24 cellular contexts compared by ENCODE assay signal in genomic region chr11:101188173-101188572, GRCh38. TPM values are rescaled to one million over a fixed set of nuclear protein-coding genes. Genes with fewer than 3 reads are reported as not detected.
A peak's percentile ranks its signal among the peaks of the same experiment; 100 is the strongest.
DNase-seq lines count a peak whose midpoint lies in the region; ATAC-seq and TF ChIP-seq lines count a peak whose summit lies in the region.
"Had no signal": no experiment of that assay in that cellular context is flagged by ENCODE, and none has a peak within 500 bp of the region (broad histone marks: within the 10 kb centered on the region; RNA-seq: fewer than 3 reads in every experiment).

No MANE protein-coding gene starts in this region.

- no peaks in the 10 kb centered on the region for H3K36me3 Mint-ChIP-seq in T-cell
- H3K36me3 Mint-ChIP-seq in type B pancreatic cell: no peaks in the 10 kb centered on the region
- H3K36me3 Mint-ChIP-seq: CD4-positive, alpha-beta memory T cell had no signal

- H3K4me1 Mint-ChIP-seq in T-cell (no peaks in the 10 kb centered on the region), type B pancreatic cell (ENCODE audit: unreplicated experiment) (no peaks in the 10 kb centered on the region)
- H3K4me1 Mint-ChIP-seq: CD4-positive, alpha-beta memory T cell had no signal

- H3K27ac Mint-ChIP-seq in T-cell (no peak overlapping the region), type B pancreatic cell (no peak overlapping the region)

- POLR2A ChIA-PET in T-cell (lab: Charles Lee): no interaction called here
- POLR2A ChIA-PET in A673 (lab: Charles Lee; ENCODE audit: low non-redundant PET): no interaction called here

- H3K4me1 ChIP-seq in endocrine pancreas (ENCODE audit: control insufficient read depth, insufficient read depth, low read length): peaks cover 56% of the 10 kb centered on the region
- peaks cover 0 to 25% (median 0%) of the 10 kb centered on the region in 3 donors for H3K4me1 ChIP-seq in gastroesophageal sphincter
- H3K4me1 ChIP-seq in thoracic aorta (ENCODE audit: control insufficient read depth in 1 of 2, low read depth in 2 of 2): peaks cover 9 to 29% of the 10 kb centered on the region in 2 donors
- H3K4me1 ChIP-seq in A673 (ENCODE audit: insufficient read depth, low read length, poor library complexity, severe bottlenecking): no peaks in the 10 kb centered on the region
- H3K4me1 ChIP-seq: SJSA1 had no signal

- H3K27me3 ChIP-seq in endocrine pancreas (ENCODE audit: control insufficient read depth, insufficient read depth, low read length): no peaks in the 10 kb centered on the region
- H3K27me3 ChIP-seq in gastroesophageal sphincter: no peaks in the 10 kb centered on the region
- no peaks in the 10 kb centered on the region for H3K27me3 ChIP-seq in thoracic aorta (replicated peaks; ENCODE audit: insufficient read depth)
- H3K27me3 ChIP-seq in A673 (replicated peaks; ENCODE audit: insufficient read depth, low read depth, low read length, poor library complexity): no peaks in the 10 kb centered on the region
- H3K27me3 ChIP-seq: SJSA1 had no signal

- CTCF ChIA-PET in T-cell (lab: Charles Lee) (no interaction called here), A673 (lab: Charles Lee) (no interaction called here)

- H3K36me3 ChIP-seq in endocrine pancreas (ENCODE audit: control insufficient read depth, insufficient read depth, low read length) (no peaks in the 10 kb centered on the region), gastroesophageal sphincter (no peaks in the 10 kb centered on the region), thoracic aorta (no peaks in the 10 kb centered on the region), A673 (ENCODE audit: insufficient read depth, low read length, poor library complexity, severe bottlenecking) (no peaks in the 10 kb centered on the region)
- H3K36me3 ChIP-seq: SJSA1 had no signal

- peaks cover 10 to 16% (median 15%) of the 10 kb centered on the region in 3 donors for H3K9me3 Mint-ChIP-seq in T-cell
- no peaks in the 10 kb centered on the region for H3K9me3 Mint-ChIP-seq in type B pancreatic cell

- H3K4me3 Mint-ChIP-seq in T-cell: no peak overlapping the region
- H3K4me3 Mint-ChIP-seq in type B pancreatic cell: no peak overlapping the region
- H3K4me3 Mint-ChIP-seq: CD4-positive, alpha-beta memory T cell had no signal

- no peak overlapping the region for H3K9ac ChIP-seq in endocrine pancreas (ENCODE audit: control insufficient read depth, insufficient read depth, low read length)
- H3K9ac ChIP-seq: GM23248 had no signal

- WGBS in gastroesophageal sphincter (ENCODE audit: low coverage in 1 of 2), 2 donors: 47 to 64% methylated on average over 3 of the region's 3 CpGs

- H3K27me3 Mint-ChIP-seq in T-cell: no peaks in the 10 kb centered on the region
- H3K27me3 Mint-ChIP-seq in type B pancreatic cell: no peaks in the 10 kb centered on the region
- H3K27me3 Mint-ChIP-seq: CD4-positive, alpha-beta memory T cell had no signal

- TF ChIP-seq POLR2A in gastroesophageal sphincter (IDR thresholded peaks at IDR 0.05): no peak

- intact Hi-C loops in A673 (cut with micrococcal nuclease; ENCODE audit: unreplicated experiment): no loop called here

- no peaks in the 10 kb centered on the region for H3K9me3 ChIP-seq in endocrine pancreas (ENCODE audit: control insufficient read depth, low read length)
- H3K9me3 ChIP-seq in gastroesophageal sphincter: no peaks in the 10 kb centered on the region
- no peaks in the 10 kb centered on the region for H3K9me3 ChIP-seq in thoracic aorta
- no peaks in the 10 kb centered on the region for H3K9me3 ChIP-seq in A673 (ENCODE audit: low read depth, low read length, poor library complexity, severe bottlenecking)
- H3K9me3 ChIP-seq: SJSA1 had no signal

- peak overlapping the region; percentile 12; the same call in 1 of the 2 replicates for H3K4me3 ChIP-seq in LNCaP clone FGC (ENCODE audit: low read depth, low read length)
- H3K4me3 ChIP-seq in endocrine pancreas (ENCODE audit: control insufficient read depth, insufficient read depth, low read length): peak overlapping the region; percentile 84
- H3K4me3 ChIP-seq in gastroesophageal sphincter: no peak overlapping the region
- peak overlapping the region; percentile 28 for H3K4me3 ChIP-seq in thoracic aorta
- no peak overlapping the region for H3K4me3 ChIP-seq in A673 (ENCODE audit: low read depth, low read length, poor library complexity, severe bottlenecking)
- H3K4me3 ChIP-seq: GM23248, PC-9, SJSA1 had no signal

- H3K27ac ChIP-seq in gastroesophageal sphincter (peak overlapping the region in 3 of 4 donors; percentile 4 to 27 (median 24)), thoracic aorta (peak overlapping the region; percentile 29 to 44), A673 (ENCODE audit: low read depth, low read length, poor library complexity, severe bottlenecking) (no peak overlapping the region)
- H3K27ac ChIP-seq: GM23248, PC-9, SJSA1 had no signal

- ATAC-seq in gastroesophageal sphincter (no peak), thoracic aorta (ENCODE audit: insufficient number of reproducible peaks, low FRiP score, low read depth) (peak; percentile 19), HG02981 (IDR thresholded peaks at IDR 0.05; ENCODE audit: unreplicated experiment) (no peak), T-cell (replicated peaks in 1 of 4) (no peak)

- DNase-seq in LNCaP clone FGC (ENCODE audit: low read depth) (peak; percentile 18), thoracic aorta (ENCODE audit: low spot score) (no peak), T-cell (no peak), type B pancreatic cell (ENCODE audit: extremely low spot score, unreplicated experiment) (no peak), A673 (ENCODE audit: low spot score) (no peak)
- DNase-seq: C1 segment of cervical spinal cord; CD4-positive, alpha-beta memory T cell; COR-L47; GM23248; H7; IMR-90; KG1; MM.1S; NCI-H2029; NCI-H446 treated with DMSO at 0.1 percent for 48 hours; NCI-H526; NCI-H82; PC-9; Right ventricle myocardium superior had no signal

- no TSS peak for BruUV-seq in A673 (replicated peaks; lab: Mats Ljungman, UMichigan)

- TF ChIP-seq CTCF in LNCaP clone FGC (IDR thresholded peaks at IDR 0.05; ENCODE audit: control insufficient read depth, extremely low read depth, insufficient read depth) (no peak), gastroesophageal sphincter (IDR thresholded peaks at IDR 0.05) (no peak), thoracic aorta (IDR thresholded peaks at IDR 0.05) (no peak), type B pancreatic cell (conservative IDR thresholded peaks at IDR 0.05) (no peak), A673 (conservative IDR thresholded peaks at IDR 0.05; ENCODE audit: low read depth, low read length) (no peak)

- no peak for TF ChIP-seq EP300 in gastroesophageal sphincter (IDR thresholded peaks at IDR 0.05)

RNA-seq across cellular contexts. Expression of gene PGR, which starts 58.6 kb away (rescaled TPM):
- 10 to 100 TPM in 2 of 4 donors, 1 to 10 TPM in 2; 5.1 to 11.3 (median 9.2) TPM for total RNA-seq in gastroesophageal sphincter
- 10 to 100 TPM; 22.4 to 25.2 TPM for total RNA-seq in thoracic aorta
- under 1 TPM in 2 of 5 donors, not detected in 3; 0.06 to 0.10 TPM for total RNA-seq in T-cell
- total RNA-seq in type B pancreatic cell (ENCODE audit: low replicate concordance): 0.29 and 0.64 TPM in 2 replicates
- 0.15 and 0.24 TPM in 2 replicates for total RNA-seq in A673 (2021)
- total RNA-seq: CD4-positive, alpha-beta memory T cell; GM23248; PC-9; RPMI7951; SJSA1 had no signal

Comparison
In these comparisons a context has a peak if more than half of its experiments do, and no peak if none do; other contexts are left out.
1. H3K4me3 ChIP-seq: peak in LNCaP clone FGC (single experiment), endocrine pancreas (single experiment) and thoracic aorta (single experiment); none in gastroesophageal sphincter (0 of 2) and A673 (single experiment).